In the genomic region with DNA sequence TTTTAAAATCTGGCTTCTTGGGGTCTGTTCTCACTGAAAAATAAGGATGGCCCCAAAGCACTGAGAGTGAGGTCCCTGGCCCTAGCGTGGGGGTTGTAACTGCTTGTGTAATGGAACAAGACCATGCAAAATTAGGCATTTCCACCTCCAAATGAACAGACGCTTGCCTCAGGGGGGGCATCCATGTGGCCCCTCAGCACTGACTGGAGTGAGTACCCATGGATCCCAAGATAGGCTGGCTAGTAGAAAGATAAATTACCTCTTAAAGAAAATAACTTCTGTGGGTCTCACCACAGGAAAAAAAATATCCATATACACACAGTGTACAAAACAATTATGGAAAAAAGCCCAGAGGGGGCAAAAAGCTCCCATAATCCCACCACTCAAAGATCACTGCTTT, we compare ENCODE assay signal across 1 cellular context.
TF ChIP-seq lines count a peak whose summit lies in the region.

No MANE protein-coding gene starts in this region.

TF ChIP-seq in neural cell, 6 proteins besides CTCF, POLR2A, EP300 and RAD21 (continued from another document):
- TF ChIP-seq, protein P1, sequence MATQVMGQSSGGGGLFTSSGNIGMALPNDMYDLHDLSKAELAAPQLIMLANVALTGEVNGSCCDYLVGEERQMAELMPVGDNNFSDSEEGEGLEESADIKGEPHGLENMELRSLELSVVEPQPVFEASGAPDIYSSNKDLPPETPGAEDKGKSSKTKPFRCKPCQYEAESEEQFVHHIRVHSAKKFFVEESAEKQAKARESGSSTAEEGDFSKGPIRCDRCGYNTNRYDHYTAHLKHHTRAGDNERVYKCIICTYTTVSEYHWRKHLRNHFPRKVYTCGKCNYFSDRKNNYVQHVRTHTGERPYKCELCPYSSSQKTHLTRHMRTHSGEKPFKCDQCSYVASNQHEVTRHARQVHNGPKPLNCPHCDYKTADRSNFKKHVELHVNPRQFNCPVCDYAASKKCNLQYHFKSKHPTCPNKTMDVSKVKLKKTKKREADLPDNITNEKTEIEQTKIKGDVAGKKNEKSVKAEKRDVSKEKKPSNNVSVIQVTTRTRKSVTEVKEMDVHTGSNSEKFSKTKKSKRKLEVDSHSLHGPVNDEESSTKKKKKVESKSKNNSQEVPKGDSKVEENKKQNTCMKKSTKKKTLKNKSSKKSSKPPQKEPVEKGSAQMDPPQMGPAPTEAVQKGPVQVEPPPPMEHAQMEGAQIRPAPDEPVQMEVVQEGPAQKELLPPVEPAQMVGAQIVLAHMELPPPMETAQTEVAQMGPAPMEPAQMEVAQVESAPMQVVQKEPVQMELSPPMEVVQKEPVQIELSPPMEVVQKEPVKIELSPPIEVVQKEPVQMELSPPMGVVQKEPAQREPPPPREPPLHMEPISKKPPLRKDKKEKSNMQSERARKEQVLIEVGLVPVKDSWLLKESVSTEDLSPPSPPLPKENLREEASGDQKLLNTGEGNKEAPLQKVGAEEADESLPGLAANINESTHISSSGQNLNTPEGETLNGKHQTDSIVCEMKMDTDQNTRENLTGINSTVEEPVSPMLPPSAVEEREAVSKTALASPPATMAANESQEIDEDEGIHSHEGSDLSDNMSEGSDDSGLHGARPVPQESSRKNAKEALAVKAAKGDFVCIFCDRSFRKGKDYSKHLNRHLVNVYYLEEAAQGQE (IDR thresholded peaks at IDR 0.05; ENCODE audit: borderline replicate concordance), result no peak
- no peak for TF ChIP-seq EZH2 (IDR thresholded peaks at IDR 0.05; ENCODE audit: borderline replicate concordance, insufficient read depth, low read length, poor library complexity, severe bottlenecking)
- no peak for TF ChIP-seq POLR2AphosphoS5 (IDR thresholded peaks at IDR 0.05)
- no peak for TF ChIP-seq SMC3 (conservative IDR thresholded peaks at IDR 0.05; ENCODE audit: poor library complexity)
- no peak for TF ChIP-seq MXI1 (conservative IDR thresholded peaks at IDR 0.05; ENCODE audit: poor library complexity, severe bottlenecking)
